36 cellular contexts compared by ENCODE assay signal in genomic region chrX:77793950-77794349, GRCh38.
"Had no signal": no experiment of that assay in that cellular context is flagged by ENCODE, and none has a peak within 500 bp of the region (broad histone marks: within the 10 kb centered on the region; RNA-seq: fewer than 3 reads in every experiment).

No MANE protein-coding gene starts in this region.

- H3K4me3 ChIP-seq: body of pancreas, MG63, PC-9 had no signal

- H3K9me3 Mint-ChIP-seq: activated CD4-positive, alpha-beta memory T cell treated with anti-CD3 and anti-CD28 coated beads, Interleukin-2, amount 10 ng/mL, durations not matched to agents 7 days and 5 days; activated naive CD4-positive, alpha-beta T cell treated with anti-CD3 and anti-CD28 coated beads, Interleukin-2, amount 50 U/mL, for 24 hours; activated naive CD8-positive, alpha-beta T cell treated with anti-CD3 and anti-CD28 coated beads, Interleukin-2, amount 10 ng/mL, durations not matched to agents 7 days and 5 days; activated T-helper 2 cell treated with anti-CD3 and anti-CD28 coated beads, Interferon-gamma antibody, Interleukin-2, Interleukin-4, amounts not matched to agents 10 μg/mL and 5 μg/mL and 100 μg/mL, durations not matched to agents 14 hours and 24 hours and 36 hours had no signal

- H3K36me3 ChIP-seq: MG63, WERI-Rb-1 had no signal

- H3K4me1 Mint-ChIP-seq: activated naive CD4-positive, alpha-beta T cell treated with anti-CD3 and anti-CD28 coated beads, Interleukin-2, amount 50 U/mL, for 24 hours; activated naive CD8-positive, alpha-beta T cell treated with anti-CD3 and anti-CD28 coated beads, Interleukin-2, amount 10 ng/mL, durations not matched to agents 7 days and 5 days had no signal

- H3K9me3 ChIP-seq: body of pancreas, MG63 had no signal

- H3K27ac ChIP-seq: body of pancreas, PC-9, WERI-Rb-1 had no signal

- ATAC-seq: activated CD8-positive, alpha-beta memory T cell treated with anti-CD3 and anti-CD28 coated beads, Interleukin-2, amount 10 ng/mL, durations not matched to agents 7 days and 5 days; body of pancreas had no signal

- H2AFZ ChIP-seq: PC-9 had no signal

- FAIRE-seq: astrocyte, RCC 7860 had no signal

- H3K4me3 Mint-ChIP-seq: activated CD4-positive, alpha-beta memory T cell treated with anti-CD3 and anti-CD28 coated beads, Interleukin-2, amount 10 ng/mL, durations not matched to agents 7 days and 5 days; activated CD8-positive, alpha-beta memory T cell treated with anti-CD3 and anti-CD28 coated beads, Interleukin-2, amount 10 ng/mL, durations not matched to agents 7 days and 5 days; activated naive CD4-positive, alpha-beta T cell treated with anti-CD3 and anti-CD28 coated beads, Interleukin-2, amount 50 U/mL, for 24 hours; activated naive CD8-positive, alpha-beta T cell treated with anti-CD3 and anti-CD28 coated beads, Interleukin-2, amount 10 ng/mL, durations not matched to agents 7 days and 5 days had no signal

- H3K36me3 Mint-ChIP-seq: activated CD8-positive, alpha-beta memory T cell treated with anti-CD3 and anti-CD28 coated beads, Interleukin-2, amount 10 ng/mL, durations not matched to agents 7 days and 5 days; activated naive CD4-positive, alpha-beta T cell treated with anti-CD3 and anti-CD28 coated beads, Interleukin-2, amount 50 U/mL, for 24 hours; activated naive CD8-positive, alpha-beta T cell treated with anti-CD3 and anti-CD28 coated beads, Interleukin-2, amount 10 ng/mL, durations not matched to agents 7 days and 5 days had no signal

- H3K4me2 ChIP-seq: PC-9 had no signal

- H3K27ac Mint-ChIP-seq: activated CD4-positive, alpha-beta memory T cell treated with anti-CD3 and anti-CD28 coated beads, Interleukin-2, amount 10 ng/mL, durations not matched to agents 7 days and 5 days; activated CD8-positive, alpha-beta memory T cell treated with anti-CD3 and anti-CD28 coated beads, Interleukin-2, amount 10 ng/mL, durations not matched to agents 7 days and 5 days; activated naive CD4-positive, alpha-beta T cell treated with anti-CD3 and anti-CD28 coated beads, Interleukin-2, amount 50 U/mL, for 24 hours; activated naive CD8-positive, alpha-beta T cell treated with anti-CD3 and anti-CD28 coated beads, Interleukin-2, amount 10 ng/mL, durations not matched to agents 7 days and 5 days; activated T-helper 2 cell treated with anti-CD3 and anti-CD28 coated beads, Interferon-gamma antibody, Interleukin-2, Interleukin-4, amounts not matched to agents 10 μg/mL and 5 μg/mL and 100 μg/mL, durations not matched to agents 14 hours and 24 hours and 36 hours had no signal

- H3K4me1 ChIP-seq: body of pancreas had no signal

- H3K27me3 Mint-ChIP-seq: activated CD4-positive, alpha-beta memory T cell treated with anti-CD3 and anti-CD28 coated beads, Interleukin-2, amount 10 ng/mL, durations not matched to agents 7 days and 5 days; activated CD8-positive, alpha-beta memory T cell treated with anti-CD3 and anti-CD28 coated beads, Interleukin-2, amount 10 ng/mL, durations not matched to agents 7 days and 5 days; activated naive CD4-positive, alpha-beta T cell treated with anti-CD3 and anti-CD28 coated beads, Interleukin-2, amount 50 U/mL, for 24 hours; activated naive CD8-positive, alpha-beta T cell treated with anti-CD3 and anti-CD28 coated beads, Interleukin-2, amount 10 ng/mL, durations not matched to agents 7 days and 5 days had no signal

- H3K27me3 ChIP-seq: body of pancreas, MG63 had no signal

- DNase-seq: activated CD4-positive, alpha-beta memory T cell treated with anti-CD3 and anti-CD28 coated beads, Interleukin-2, amount 10 ng/mL, durations not matched to agents 7 days and 5 days; activated CD4-positive, alpha-beta T cell treated with anti-CD3 and anti-CD28 coated beads for 1 hour; activated CD4-positive, alpha-beta T cell treated with anti-CD3 and anti-CD28 coated beads for 48 hours; activated CD4-positive, CD25-positive, alpha-beta regulatory T cell; activated CD8-positive, alpha-beta memory T cell treated with anti-CD3 and anti-CD28 coated beads for 24 hours; activated CD8-positive, alpha-beta memory T cell treated with anti-CD3 and anti-CD28 coated beads, Interleukin-2, amount 10 ng/mL, durations not matched to agents 7 days and 5 days; activated CD8-positive, alpha-beta memory T cell treated with anti-CD3 and anti-CD28 coated beads, Interleukin-2, amount 50 U/mL, for 48 hours; activated gamma-delta T cell; activated naive CD4-positive, alpha-beta T cell treated with Interleukin-2 at 50 U/mL for 16 hours; activated naive CD8-positive, alpha-beta T cell treated with anti-CD3 and anti-CD28 coated beads, Interleukin-2, amount 10 ng/mL, durations not matched to agents 7 days and 5 days; body of pancreas; central memory CD4-positive, alpha-beta T cell; Karpas-422; KBM-7; MG63; NCI-H1105; NCI-H1417 treated with DMSO at 0.1 percent for 48 hours; NCI-H187 treated with DMSO at 0.1 percent for 48 hours; NCI-H2081; NCI-H2171 treated with DMSO at 0.1 percent for 48 hours; NCI-H2227 treated with DMSO at 0.1 percent for 48 hours; NCI-H446; NCI-H510A treated with DMSO at 0.1 percent for 48 hours; NCI-H526 treated with DMSO at 0.1 percent for 48 hours; NCI-H774; PC-9; Right ventricle myocardium superior; SW 1271; T-helper 1 cell; T-helper 2 cell; T-helper 9 cell; WERI-Rb-1 had no signal
